In genomic region chr11:114183041-114183511, GRCh38 we compare ENCODE assay signal across 9 cellular contexts.
A peak's percentile ranks its signal among the peaks of the same experiment; 100 is the strongest.
DNase-seq lines count a peak whose midpoint lies in the region; FAIRE-seq and TF ChIP-seq lines count a peak whose summit lies in the region.
"Had no signal": no experiment of that assay in that cellular context is flagged by ENCODE, and none has a peak within 500 bp of the region (broad histone marks: within the 10 kb centered on the region; RNA-seq: fewer than 3 reads in every experiment).

No MANE protein-coding gene starts in this region.

- H3K36me3 ChIP-seq in Peyer's patch = peaks cover 0 to 16% (median 0%) of the 10 kb centered on the region in 3 donors
- H3K36me3 ChIP-seq: neutrophil had no signal

- FAIRE-seq in H54 (lab: Jason Lieb, UNC) = no peak

- TF ChIP-seq CTCF in Peyer's patch (IDR thresholded peaks at IDR 0.05) = no peak

- no peaks in the 10 kb centered on the region for H3K9me3 ChIP-seq in Peyer's patch
- H3K9me3 ChIP-seq: neutrophil had no signal

- DNase-seq in Peyer's patch (peak in 2 of 3 donors; percentile 76 to 91), left kidney (ENCODE audit: low read depth, low spot score) (peak; percentile 57), SHP77 (lab: John Stamatoyannopoulos, UW) (no peak), dedifferentiated amniotic fluid mesenchymal stem cell (ENCODE audit: extremely low spot score) (no peak), H54 (ENCODE audit: insufficient read length, low spot score) (no peak), RKO (ENCODE audit: low spot score) (no peak)
- DNase-seq in activated T-cell treated with anti-CD3 and anti-CD28 coated beads, Interleukin-2, amount 50 U/mL, for 48 hours = peak; percentile 63 to 69
- peak; percentile 19 to 47 for DNase-seq in stimulated activated CD8-positive, alpha-beta memory T cell treated with anti-CD3 and anti-CD28 coated beads, Interleukin-2, amount 100 ng/mL, for 1 hour (ENCODE audit: low read depth in 2 of 2)

- H3K27ac ChIP-seq in Peyer's patch = peak overlapping the region; percentile 65 to 94 (median 86)
- H3K27ac ChIP-seq: neutrophil had no signal

- peaks cover 15 to 43% (median 24%) of the 10 kb centered on the region in 4 donors for H3K4me1 ChIP-seq in Peyer's patch

- H3K4me3 ChIP-seq in Peyer's patch = no peak overlapping the region

- no peaks in the 10 kb centered on the region for H3K27me3 ChIP-seq in Peyer's patch
- H3K27me3 ChIP-seq: neutrophil had no signal

- peak in 1 of 2 donors; percentile 19 for TF ChIP-seq POLR2A in Peyer's patch (IDR thresholded peaks at IDR 0.05)
- TF ChIP-seq POLR2A in H54 (IDR thresholded peaks at IDR 0.05; ENCODE audit: low read depth, low read length) = no peak

Comparison
In these comparisons a context has a peak if more than half of its experiments do, and no peak if none do; other contexts are left out.
1. DNase-seq: peak in Peyer's patch (2 of 3), activated T-cell treated with anti-CD3 and anti-CD28 coated beads, Interleukin-2, amount 50 U/mL, for 48 hours (2 of 2), left kidney (single experiment) and stimulated activated CD8-positive, alpha-beta memory T cell treated with anti-CD3 and anti-CD28 coated beads, Interleukin-2, amount 100 ng/mL, for 1 hour (2 of 2); none in SHP77 (0 of 2), dedifferentiated amniotic fluid mesenchymal stem cell (single experiment), H54 (single experiment) and RKO (single experiment).